8 cellular contexts compared by ENCODE assay signal in genomic region chr7:137626469-137627067, GRCh38.
A peak's percentile ranks its signal among the peaks of the same experiment; 100 is the strongest.
DNase-seq lines count a peak whose midpoint lies in the region; ATAC-seq and TF ChIP-seq lines count a peak whose summit lies in the region.

No MANE protein-coding gene starts in this region.

- TF ChIP-seq POLR2A in vagina (IDR thresholded peaks at IDR 0.05): no peak

- TF ChIP-seq CTCF in HL-60 (IDR thresholded peaks at IDR 0.05; ENCODE audit: insufficient read depth, low read length): peak; percentile 73
- peak; percentile 44 to 86 (median 72) for TF ChIP-seq CTCF in dorsolateral prefrontal cortex (IDR thresholded peaks at IDR 0.05 in 54 of 56, conservative IDR thresholded peaks at IDR 0.05 in 2 of 56; ENCODE audit: low read depth in 1 of 56, partially characterized antibody in 56 of 56)
- TF ChIP-seq CTCF in vagina (IDR thresholded peaks at IDR 0.05): peak in 2 of 3 experiments; percentile 16 to 28

- H3K27ac ChIP-seq in HL-60 (replicated peaks) (no peak overlapping the region), SJSA1 (no peak overlapping the region), dorsolateral prefrontal cortex (no peak overlapping the region), vagina (no peak overlapping the region)

- H3K27me3 ChIP-seq in HL-60 (ENCODE audit: insufficient read depth, poor library complexity, severe bottlenecking) (no peaks in the 10 kb centered on the region), SJSA1 (replicated peaks) (peaks cover 30% of the 10 kb centered on the region), dorsolateral prefrontal cortex (peaks cover 0 to 2% (median 0%) of the 10 kb centered on the region in 45 donors), vagina (no peaks in the 10 kb centered on the region)

- peak; percentile 17 to 50 for DNase-seq in NCI-H446 (lab: John Stamatoyannopoulos, UW)
- DNase-seq in NCI-H446 treated with DMSO at 0.1 percent for 48 hours (lab: John Stamatoyannopoulos, UW): no peak
- peak in 1 of 2 experiments; percentile 40 for DNase-seq in HL-60 (ENCODE audit: low read depth in 1 of 2, low spot score in 1 of 2)
- peak; percentile 52 to 62 for DNase-seq in SJSA1 (ENCODE audit: low read depth in 1 of 2, low spot score in 2 of 2)
- DNase-seq in dorsolateral prefrontal cortex: peak in 7 of 10 donors; percentile 8 to 50 (median 43)
- peak; percentile 82 for DNase-seq in midbrain (lab: John Stamatoyannopoulos, UW)
- DNase-seq in vagina (ENCODE audit: extremely low spot score in 2 of 2): no peak

- H3K4me1 ChIP-seq in SJSA1 (replicated peaks): no peaks in the 10 kb centered on the region
- no peaks in the 10 kb centered on the region for H3K4me1 ChIP-seq in vagina

- H3K4me3 ChIP-seq in HL-60 (replicated peaks; ENCODE audit: insufficient read depth, low read length) (no peak overlapping the region), SJSA1 (no peak overlapping the region), dorsolateral prefrontal cortex (no peak overlapping the region), vagina (no peak overlapping the region)

- ATAC-seq in GM19463 (IDR thresholded peaks at IDR 0.05; ENCODE audit: unreplicated experiment): peak; percentile 85

- intact Hi-C loops in dorsolateral prefrontal cortex (cut with DNase I) (no loop called here), vagina (cut with DNase I) (no loop called here)

- H3K36me3 ChIP-seq in SJSA1: no peaks in the 10 kb centered on the region
- H3K36me3 ChIP-seq in vagina: no peaks in the 10 kb centered on the region

- H3K9me3 ChIP-seq in SJSA1 (replicated peaks) (no peaks in the 10 kb centered on the region), vagina (no peaks in the 10 kb centered on the region)

Comparison
In these comparisons a context has a peak if more than half of its experiments do, and no peak if none do; other contexts are left out.
1. DNase-seq: peak in NCI-H446 (2 of 2), SJSA1 (2 of 2), dorsolateral prefrontal cortex (7 of 10) and midbrain (single experiment); none in NCI-H446 treated with DMSO at 0.1 percent for 48 hours (single experiment) and vagina (0 of 2).
2. CTCF ChIP-seq: peak in every context shown above with its lines; median percentile 73 in HL-60; 72 in dorsolateral prefrontal cortex; 22 in vagina.